ENCODE assay signal across 16 cellular contexts in genomic region chr14:65993996-65994395, GRCh38.
DNase-seq lines count a peak whose midpoint lies in the region; ATAC-seq, FAIRE-seq and TF ChIP-seq lines count a peak whose summit lies in the region.
"Had no signal": no experiment of that assay in that cellular context is flagged by ENCODE, and none has a peak within 500 bp of the region (broad histone marks: within the 10 kb centered on the region; RNA-seq: fewer than 3 reads in every experiment).

No MANE protein-coding gene starts in this region.

- no peak overlapping the region for H3K4me3 Mint-ChIP-seq in H9
- no peak overlapping the region for H3K4me3 Mint-ChIP-seq in neural progenitor cell
- H3K4me3 Mint-ChIP-seq: B cell; CD8-positive, alpha-beta T cell; HFFc6 had no signal

- no peak for TF ChIP-seq EP300 in H1 (IDR thresholded peaks at IDR 0.05; ENCODE audit: borderline replicate concordance in 1 of 2, low read depth in 2 of 2, low read length in 2 of 2)

- H3T11ph ChIP-seq in H9 (ENCODE audit: low read length): no peak overlapping the region

- FAIRE-seq in H1 (lab: Jason Lieb, UNC): no peak
- FAIRE-seq: GM12878 had no signal

- CTCF ChIA-PET in H1 (lab: Charles Lee; ENCODE audit: partially characterized antibody): interaction anchor here (0.6 to 1.4 kb wide), 5 partner anchors 28 to 1115 kb away, joined by 3 to 7 read pairs (median 4); no protein-coding TSS in a partner anchor

- intact Hi-C loops in prostate gland (cut with DNase I): no loop called here

- H3K9ac ChIP-seq in H9 (ENCODE audit: extremely low read depth, insufficient read length, low read length) (no peak overlapping the region), NT2/D1 (ENCODE audit: insufficient read length, low read depth) (no peak overlapping the region), H1 (replicated peaks in 1 of 4; ENCODE audit: extremely low read depth in 1 of 4, low read depth in 3 of 4, low read length in 3 of 4) (no peak overlapping the region), neural progenitor cell (no peak overlapping the region)
- H3K9ac ChIP-seq: BLaER1 treated with 17β-estradiol and CSF1 and Interleukin-3, amounts not matched to agents 10 nM and 100 nM had no signal

- H2BK120ac ChIP-seq in H9 (ENCODE audit: low read depth, low read length, poor library complexity, severe bottlenecking): no peak overlapping the region
- H2BK120ac ChIP-seq in H1 (replicated peaks; ENCODE audit: low read depth, low read length): no peak overlapping the region

- no CpG with 5 or more reads among the region's 5 CpGs for WGBS in H9 (ENCODE audit: extremely low coverage, insufficient read length, low lambda C conversion rate)
- 60% methylated on average over 5 of the region's 5 CpGs; no CpG with 5 or more reads in 1 of the 2 experiments for WGBS in H1 (ENCODE audit: extremely low coverage in 1 of 2, insufficient coverage in 1 of 2, insufficient read length in 1 of 2, insufficient replicate concordance in 2 of 2, low coverage in 1 of 2, low lambda C conversion rate in 2 of 2, missing lambda C conversion rate in 1 of 2), 2 experiments
- WGBS in prostate gland: 85% methylated on average over 5 of the region's 5 CpGs

- peaks cover 34% of the 10 kb centered on the region for H3F3A ChIP-seq in neural progenitor cell (ENCODE audit: low read depth)

- H3K4me2 ChIP-seq in H9 (ENCODE audit: insufficient read depth, insufficient read length, low read length): no peak overlapping the region
- H3K4me2 ChIP-seq in H1 (ENCODE audit: insufficient read depth in 1 of 2, low read depth in 2 of 2, low read length in 2 of 2): 0 out of 4 replicates have a peak overlapping the region, but pooled peaks of 1 of the 2 experiments have one; percentile 0
- peak overlapping the region; percentile 65 for H3K4me2 ChIP-seq in neural progenitor cell

- H4K91ac ChIP-seq in H9 (ENCODE audit: insufficient read length, low read depth, low read length) (no peak overlapping the region), H1 (replicated peaks; ENCODE audit: insufficient read length, low read length) (no peak overlapping the region)

- H4K20me1 ChIP-seq in H9 (ENCODE audit: control insufficient read depth, insufficient read depth, insufficient read length): no peaks in the 10 kb centered on the region
- H4K20me1 ChIP-seq in H1 (replicated peaks in 1 of 2; ENCODE audit: control insufficient read depth in 1 of 2, insufficient read depth in 2 of 2, low read length in 2 of 2): no peaks in the 10 kb centered on the region
- no peaks in the 10 kb centered on the region for H4K20me1 ChIP-seq in neural progenitor cell (ENCODE audit: low read depth)
- H4K20me1 ChIP-seq: BLaER1 treated with 17β-estradiol and CSF1 and Interleukin-3, amounts not matched to agents 10 nM and 100 nM had no signal

- H4K8ac ChIP-seq in H9 (replicated peaks; ENCODE audit: insufficient read length, low read depth, low read length) (no peak overlapping the region), H1 (ENCODE audit: extremely low read depth, insufficient read depth, low read length) (no peak overlapping the region)

- H2AFZ ChIP-seq in H9 (ENCODE audit: low read length) (no peak overlapping the region), H1 (ENCODE audit: low read length) (no peak overlapping the region), neural progenitor cell (replicated peaks) (no peak overlapping the region)

- H3K14ac ChIP-seq in H9 (ENCODE audit: insufficient read depth, low read length) (no peak overlapping the region), H1 (ENCODE audit: insufficient read length) (no peak overlapping the region)

- no peak overlapping the region for H3K4me3 ChIP-seq in NT2/D1 (ENCODE audit: insufficient read length, low read depth)
- no peak overlapping the region for H3K4me3 ChIP-seq in H1 (ENCODE audit: extremely low read depth in 1 of 4, insufficient read depth in 2 of 4, low read depth in 3 of 4, low read length in 4 of 4)
- H3K4me3 ChIP-seq in neural progenitor cell: peak overlapping the region; percentile 27
- H3K4me3 ChIP-seq in prostate gland: no peak overlapping the region
- H3K4me3 ChIP-seq: BLaER1 treated with 17β-estradiol and CSF1 and Interleukin-3, amounts not matched to agents 10 nM and 100 nM; GM12878 had no signal

- H4K5ac ChIP-seq in H9 (ENCODE audit: insufficient read length, low read depth, low read length) (no peak overlapping the region), H1 (ENCODE audit: insufficient read length, low read depth, low read length) (peak overlapping the region; percentile 19)

- H2BK15ac ChIP-seq in H9 (ENCODE audit: low read depth, low read length) (no peak overlapping the region), H1 (ENCODE audit: low read length) (no peak overlapping the region)

- no peak overlapping the region for H3K23ac ChIP-seq in H9 (ENCODE audit: insufficient read length, low read depth, low read length)
- H3K23ac ChIP-seq in H1 (ENCODE audit: insufficient read length): no peak overlapping the region

- H3K9me3 ChIP-seq in H9 (ENCODE audit: control insufficient read depth, low read depth, low read length): peaks cover 10% of the 10 kb centered on the region
- peaks cover 4% of the 10 kb centered on the region; the same call in 1 of the 2 replicates for H3K9me3 ChIP-seq in NT2/D1 (ENCODE audit: insufficient read depth, low read length)
- H3K9me3 ChIP-seq in H1 (ENCODE audit: insufficient read depth in 2 of 2, low read depth in 1 of 2, low read length in 1 of 2): peaks cover 6 to 8% of the 10 kb centered on the region in 2 experiments; a peak in 2 of 4 replicates
- no peaks in the 10 kb centered on the region for H3K9me3 ChIP-seq in neural progenitor cell (ENCODE audit: low read depth)
- H3K9me3 ChIP-seq in prostate gland: no peaks in the 10 kb centered on the region

- DNase-seq in H9: no peak
- DNase-seq in NT2/D1 (ENCODE audit: low read depth, low spot score): peak; percentile 62
- no peak for DNase-seq in H1 (ENCODE audit: low read depth in 1 of 2, low spot score in 2 of 2)
- DNase-seq in neural progenitor cell (ENCODE audit: low spot score): peak; percentile 84
- DNase-seq in NCI-H146 (lab: John Stamatoyannopoulos, UW): no peak
- no peak for DNase-seq in prostate gland (ENCODE audit: low spot score)
- DNase-seq: Calu3; CD8-positive, alpha-beta T cell; DMS79 treated with DMSO at 0.1 percent for 48 hours; HFFc6 had no signal

- peaks cover 3 to 34% (median 13%) of the 10 kb centered on the region in 3 experiments; a peak in 6 of 7 replicates for H3K36me3 Mint-ChIP-seq in H9 (ENCODE audit: insufficient read depth in 1 of 3, low read depth in 3 of 3)
- no peaks in the 10 kb centered on the region for H3K36me3 Mint-ChIP-seq in neural progenitor cell
- H3K36me3 Mint-ChIP-seq: CD8-positive, alpha-beta T cell had no signal

- H2BK5ac ChIP-seq in H9 (ENCODE audit: insufficient read length, low read length) (no peak overlapping the region), H1 (ENCODE audit: low read depth, low read length) (no peak overlapping the region)

- H3K56ac ChIP-seq in H9 (ENCODE audit: insufficient read length, low read depth, low read length) (no peak overlapping the region), H1 (replicated peaks; ENCODE audit: insufficient read length, low read depth, low read length) (no peak overlapping the region)

- no peaks in the 10 kb centered on the region for H3K79me1 ChIP-seq in H9 (ENCODE audit: insufficient read depth, low read depth, low read length, poor library complexity, severe bottlenecking)
- no peaks in the 10 kb centered on the region for H3K79me1 ChIP-seq in H1 (ENCODE audit: low read depth, low read length)

- TF ChIP-seq RAD21 in H1 (IDR thresholded peaks at IDR 0.05 in 1 of 2, conservative IDR thresholded peaks at IDR 0.05 in 1 of 2; ENCODE audit: low read depth in 2 of 2, low read length in 2 of 2): no peak

- H3K4me1 ChIP-seq in H9 (ENCODE audit: insufficient read depth, low read length): no peaks in the 10 kb centered on the region; the same call in 1 of the 2 replicates
- peaks cover 5% of the 10 kb centered on the region for H3K4me1 ChIP-seq in NT2/D1 (ENCODE audit: insufficient read depth, insufficient read length)
- peaks cover 0 to 11% (median 5%) of the 10 kb centered on the region in 4 experiments; a peak in 3 of 7 replicates for H3K4me1 ChIP-seq in H1 (replicated peaks in 1 of 4; ENCODE audit: control insufficient read depth in 3 of 4, insufficient read depth in 4 of 4, low read length in 3 of 4)
- peaks cover 33% of the 10 kb centered on the region for H3K4me1 ChIP-seq in neural progenitor cell
- no peaks in the 10 kb centered on the region for H3K4me1 ChIP-seq in prostate gland (replicated peaks)

- H3K18ac ChIP-seq in H9 (ENCODE audit: insufficient read length, low read depth, low read length) (no peak overlapping the region), H1 (ENCODE audit: extremely low read depth, low read length) (no peak overlapping the region)

- H2BK20ac ChIP-seq in H9 (ENCODE audit: low read depth, low read length, poor library complexity, severe bottlenecking) (no peak overlapping the region), H1 (ENCODE audit: low read length) (no peak overlapping the region)

- H3K9me3 Mint-ChIP-seq in H9: peaks cover 15 to 23% of the 10 kb centered on the region in 2 experiments
- H3K9me3 Mint-ChIP-seq in neural progenitor cell: peaks cover 3% of the 10 kb centered on the region

- TF ChIP-seq POLR2A in H1 (IDR thresholded peaks at IDR 0.05; ENCODE audit: control extremely low read depth in 1 of 2, low read depth in 2 of 2, low read length in 2 of 2) (no peak), prostate gland (IDR thresholded peaks at IDR 0.05) (no peak)

- H3K79me2 ChIP-seq in H9 (ENCODE audit: insufficient read depth, low read length): no peaks in the 10 kb centered on the region
- no peaks in the 10 kb centered on the region for H3K79me2 ChIP-seq in H1 (ENCODE audit: control insufficient read depth in 1 of 2, insufficient read depth in 2 of 2, low read length in 2 of 2)
- no peaks in the 10 kb centered on the region for H3K79me2 ChIP-seq in neural progenitor cell (ENCODE audit: low read depth)

- peak overlapping the region in 2 of 3 experiments; percentile 35 to 77; a peak in 2 of 7 replicates for H3K27ac Mint-ChIP-seq in H9
- no peak overlapping the region for H3K27ac Mint-ChIP-seq in neural progenitor cell
- H3K27ac Mint-ChIP-seq: B cell; CD8-positive, alpha-beta T cell; HFFc6 had no signal

- H3K36me3 ChIP-seq in NT2/D1 (ENCODE audit: insufficient read depth, insufficient read length, low read length) (no peaks in the 10 kb centered on the region), H1 (ENCODE audit: control insufficient read depth in 2 of 4, insufficient read depth in 4 of 4, low read length in 3 of 4) (no peaks in the 10 kb centered on the region), neural progenitor cell (no peaks in the 10 kb centered on the region), prostate gland (no peaks in the 10 kb centered on the region)
- H3K36me3 ChIP-seq: BLaER1 treated with 17β-estradiol and CSF1 and Interleukin-3, amounts not matched to agents 10 nM and 100 nM had no signal

- ATAC-seq in HG02885 (IDR thresholded peaks at IDR 0.05; ENCODE audit: poor library complexity, unreplicated experiment) (no peak), HG02852 (IDR thresholded peaks at IDR 0.05; ENCODE audit: unreplicated experiment) (no peak)
- ATAC-seq: CD8-positive, alpha-beta T cell; GM12878; HCT116 had no signal

- H2AK5ac ChIP-seq in H9 (ENCODE audit: insufficient read length, low read length): no peak overlapping the region
- H2AK5ac ChIP-seq in H1 (ENCODE audit: low read depth, low read length): no peak overlapping the region

- POLR2A ChIA-PET in H1 (lab: Charles Lee; ENCODE audit: partially characterized antibody): no interaction called here

- H3K4ac ChIP-seq in H9 (ENCODE audit: low read depth, low read length) (no peak overlapping the region), H1 (replicated peaks; ENCODE audit: insufficient read length, low read depth, low read length) (no peak overlapping the region)

- H2BK12ac ChIP-seq in H9 (ENCODE audit: insufficient read length, low read depth, low read length): no peak overlapping the region
- no peak overlapping the region for H2BK12ac ChIP-seq in H1 (ENCODE audit: low read depth, low read length)

- H3K4me1 Mint-ChIP-seq in H9: peaks cover 26 to 30% of the 10 kb centered on the region in 2 experiments
- no peaks in the 10 kb centered on the region for H3K4me1 Mint-ChIP-seq in neural progenitor cell

- TF ChIP-seq CTCF in H9 (conservative IDR thresholded peaks at IDR 0.05) (no peak), H1 (IDR thresholded peaks at IDR 0.05; ENCODE audit: control extremely low read depth in 1 of 3, insufficient read depth in 1 of 3, low read depth in 1 of 3, low read length in 3 of 3) (no peak), neural progenitor cell (IDR thresholded peaks at IDR 0.05) (no peak), prostate gland (IDR thresholded peaks at IDR 0.05) (no peak)

- no peaks in the 10 kb centered on the region for H3K23me2 ChIP-seq in H9 (ENCODE audit: insufficient read length, low read depth, low read length, poor library complexity, severe bottlenecking)
- no peaks in the 10 kb centered on the region for H3K23me2 ChIP-seq in H1 (ENCODE audit: low read depth, low read length)

- no peak overlapping the region for H3K27ac ChIP-seq in H9 (ENCODE audit: insufficient read length, low read depth, low read length)
- no peak overlapping the region for H3K27ac ChIP-seq in H1 (ENCODE audit: low read depth, low read length)
- peak overlapping the region; percentile 82 for H3K27ac ChIP-seq in neural progenitor cell
- no peak overlapping the region for H3K27ac ChIP-seq in prostate gland
- H3K27ac ChIP-seq: BLaER1 treated with 17β-estradiol and CSF1 and Interleukin-3, amounts not matched to agents 10 nM and 100 nM had no signal

- H3K27me3 Mint-ChIP-seq in H9 (ENCODE audit: low read depth) (no peaks in the 10 kb centered on the region), neural progenitor cell (ENCODE audit: insufficient read depth, low read depth) (no peaks in the 10 kb centered on the region)

- no peaks in the 10 kb centered on the region for H3K27me3 ChIP-seq in H9 (ENCODE audit: insufficient read depth, low read length)
- no peaks in the 10 kb centered on the region for H3K27me3 ChIP-seq in NT2/D1 (ENCODE audit: insufficient read depth, insufficient read length)
- H3K27me3 ChIP-seq in H1 (replicated peaks in 1 of 4; ENCODE audit: control insufficient read depth in 3 of 4, extremely low read depth in 1 of 4, insufficient read depth in 3 of 4, low read length in 3 of 4): no peaks in the 10 kb centered on the region
- no peaks in the 10 kb centered on the region for H3K27me3 ChIP-seq in neural progenitor cell
- no peaks in the 10 kb centered on the region for H3K27me3 ChIP-seq in prostate gland (replicated peaks; ENCODE audit: insufficient read depth)
- H3K27me3 ChIP-seq: BLaER1 treated with 17β-estradiol and CSF1 and Interleukin-3, amounts not matched to agents 10 nM and 100 nM had no signal

Comparison
In these comparisons a context has a peak if more than half of its experiments do, and no peak if none do; other contexts are left out.
1. DNase-seq: peak in NT2/D1 (single experiment) and neural progenitor cell (single experiment); none in H9 (single experiment), H1 (0 of 2), NCI-H146 (single experiment) and prostate gland (single experiment).